In the genomic region with DNA sequence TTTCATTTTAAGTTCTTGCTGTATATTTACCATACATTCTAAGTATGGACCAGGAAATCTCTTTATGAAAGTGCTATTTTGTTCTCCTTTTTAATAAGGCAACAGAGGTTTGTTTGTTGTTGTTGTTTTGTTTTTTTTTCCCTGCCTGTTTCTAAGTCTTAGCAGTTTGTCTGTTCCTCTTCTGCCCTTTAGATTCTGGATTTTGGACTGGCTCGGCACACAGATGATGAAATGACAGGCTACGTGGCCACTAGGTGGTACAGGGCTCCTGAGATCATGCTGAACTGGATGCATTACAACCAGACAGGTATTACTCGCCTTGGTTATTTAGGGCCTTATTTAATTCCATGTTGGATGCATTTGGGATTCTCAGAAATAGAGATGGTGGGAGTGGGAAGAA, we compare ENCODE assay signal across 11 cellular contexts. TPM values are rescaled to one million over a fixed set of nuclear protein-coding genes. Genes with fewer than 3 reads are reported as not detected.
DNase-seq lines count a peak whose midpoint lies in the region; ATAC-seq, FAIRE-seq and TF ChIP-seq lines count a peak whose summit lies in the region.
"Had no signal": no experiment of that assay in that cellular context is flagged by ENCODE, and none has a peak within 500 bp of the region (broad histone marks: within the 10 kb centered on the region; RNA-seq: fewer than 3 reads in every experiment).

No MANE protein-coding gene starts in this region.

- no peaks in the 10 kb centered on the region for H3K4me1 ChIP-seq in kidney (ENCODE audit: control insufficient read depth in 1 of 2, insufficient read depth in 1 of 2, low read depth in 1 of 2, low read length in 2 of 2)

- FAIRE-seq in kidney (lab: Jason Lieb, UNC) = no peak
- FAIRE-seq: G401.6 had no signal

- H3K27me3 ChIP-seq in WERI-Rb-1 (ENCODE audit: insufficient read depth, low read depth, severe bottlenecking) (no peaks in the 10 kb centered on the region), MG63 (no peaks in the 10 kb centered on the region)

- DNase-seq in GM12865 (ENCODE audit: low read depth) (peak; percentile 6), WERI-Rb-1 (peak; percentile 42), kidney (no peak), MG63 (no peak), ACHN (no peak), NCI-H1417 treated with DMSO at 0.1 percent for 48 hours (lab: John Stamatoyannopoulos, UW) (no peak)
- DNase-seq: NCI-H524 treated with DMSO at 0.1 percent for 48 hours had no signal

- no peak for ATAC-seq in HG02678 (IDR thresholded peaks at IDR 0.05; ENCODE audit: unreplicated experiment)

- intact Hi-C loops in kidney (cut with DNase I) = no loop called here

- in situ Hi-C loops in ACHN (cut with HindIII; ENCODE audit: low pct_ligation_motif_present, low pct_unique_long_range_greater_than_20kb, low sequenced_read_pairs) = no loop called here

- no peak overlapping the region for H3K9ac ChIP-seq in kidney (ENCODE audit: low read length in 2 of 2)

- H3K4me3 ChIP-seq in GM12865 (ENCODE audit: low read depth, low read length) (no peak overlapping the region), WERI-Rb-1 (ENCODE audit: low read depth, low read length) (no peak overlapping the region), kidney (ENCODE audit: low read length in 2 of 2) (no peak overlapping the region), MG63 (no peak overlapping the region)

- TF ChIP-seq CTCF in C4-2B (conservative IDR thresholded peaks at IDR 0.05) (peak; percentile 62), GM12865 (IDR thresholded peaks at IDR 0.05; ENCODE audit: insufficient read depth, low read depth, low read length, missing control alignments) (peak; percentile 19), WERI-Rb-1 (IDR thresholded peaks at IDR 0.05; ENCODE audit: low read depth, low read length) (peak; percentile 61), kidney (IDR thresholded peaks at IDR 0.05; ENCODE audit: borderline replicate concordance, extremely low read depth, insufficient read depth) (peak; percentile 37)

- H3K36me3 ChIP-seq in WERI-Rb-1 = peaks cover 60% of the 10 kb centered on the region
- peaks cover 4 to 16% of the 10 kb centered on the region in 2 donors for H3K36me3 ChIP-seq in kidney (ENCODE audit: control insufficient read depth in 1 of 2, insufficient read depth in 2 of 2, low read length in 2 of 2)
- peaks cover 33% of the 10 kb centered on the region for H3K36me3 ChIP-seq in MG63

- no peaks in the 10 kb centered on the region for H3K9me3 ChIP-seq in WERI-Rb-1 (ENCODE audit: severe bottlenecking)
- no peaks in the 10 kb centered on the region for H3K9me3 ChIP-seq in kidney (ENCODE audit: control insufficient read depth in 1 of 2, low read length in 2 of 2)
- H3K9me3 ChIP-seq in MG63 = no peaks in the 10 kb centered on the region

- H3K27ac ChIP-seq in C4-2B (no peak overlapping the region), WERI-Rb-1 (no peak overlapping the region), kidney (ENCODE audit: low read depth in 2 of 2, low read length in 2 of 2) (no peak overlapping the region)

RNA-seq across cellular contexts. Expression of a gene that starts 48.0 kb away (rescaled TPM):
- 56.6 TPM for total RNA-seq in kidney
- 19.9 TPM for polyA plus RNA-seq in kidney (ENCODE audit: insufficient read depth, low read depth, low replicate concordance)
- total RNA-seq in MG63 (2014; rRNA removed; shearing (Covaris generic); ENCODE audit: low replicate concordance) = 24.7 and 28.6 TPM in 2 replicates

RNA-seq across cellular contexts. Expression of a gene that starts 51.2 kb away (rescaled TPM):
- total RNA-seq in kidney = 0.22 TPM
- not detected for polyA plus RNA-seq in kidney (ENCODE audit: insufficient read depth, low read depth, low replicate concordance)
- not detected in 2 replicates for total RNA-seq in MG63 (2014; rRNA removed; shearing (Covaris generic); ENCODE audit: low replicate concordance)
- total RNA-seq: glomerular endothelial cell had no signal

RNA-seq across cellular contexts. Expression of a gene that starts 54.7 kb away (rescaled TPM):
- 43.3 TPM for total RNA-seq in kidney
- 20.3 TPM for polyA plus RNA-seq in kidney (ENCODE audit: insufficient read depth, low read depth, low replicate concordance)
- total RNA-seq in MG63 (2014; rRNA removed; shearing (Covaris generic); ENCODE audit: low replicate concordance) = 0.37 and 0.99 TPM in 2 replicates

Comparison
In these comparisons a context has a peak if more than half of its experiments do, and no peak if none do; other contexts are left out.
1. DNase-seq: peak in GM12865 (single experiment) and WERI-Rb-1 (single experiment); none in kidney (single experiment), MG63 (single experiment), ACHN (single experiment) and NCI-H1417 treated with DMSO at 0.1 percent for 48 hours (single experiment).
2. RNA of a gene that starts 54.7 kb away (total RNA-seq): 43.3 TPM in kidney (single experiment); 0.37 to 0.99 TPM in MG63; every median in the first group is over 10 times any median in the second.
3. Peak in every context shown above with its lines, with median percentiles within 50 percentile points of each other: CTCF ChIP-seq.